Comparison of ENCODE assay signal across 8 cellular contexts in the genomic region with DNA sequence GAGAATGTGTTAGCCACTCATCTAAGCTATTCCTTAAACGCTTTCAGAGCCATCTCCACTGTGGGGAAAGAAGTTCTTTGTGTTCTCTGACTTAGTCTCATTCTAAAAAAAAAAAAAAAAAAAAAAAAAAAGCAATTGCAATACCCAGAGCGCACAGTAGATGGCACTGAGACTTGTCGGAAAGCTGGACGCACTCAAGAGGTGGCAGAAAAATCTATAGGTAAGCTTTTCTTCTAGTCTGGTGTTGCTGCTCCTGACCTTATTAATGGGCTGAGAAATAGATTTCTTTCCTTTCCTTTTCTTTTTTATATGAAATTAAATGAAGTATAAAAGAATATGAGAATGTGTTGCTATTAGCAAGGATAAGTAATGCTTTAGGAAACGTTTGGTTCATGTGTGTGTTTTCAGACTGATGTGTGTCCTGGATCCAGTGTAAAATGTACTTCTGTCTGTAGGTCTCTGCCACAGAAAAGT. TPM values are rescaled to one million over a fixed set of nuclear protein-coding genes. Genes with fewer than 3 reads are reported as not detected.
A peak's percentile ranks its signal among the peaks of the same experiment; 100 is the strongest.
DNase-seq lines count a peak whose midpoint lies in the region; ATAC-seq and TF ChIP-seq lines count a peak whose summit lies in the region.

No MANE protein-coding gene starts in this region.

- H3K4me1 ChIP-seq in BE2C (no peaks in the 10 kb centered on the region), ascending aorta (peaks cover 7 to 17% of the 10 kb centered on the region in 2 donors), stomach (peaks cover 15 to 25% (median 19%) of the 10 kb centered on the region in 4 donors)

- TF ChIP-seq CTCF in BE2C (IDR thresholded peaks at IDR 0.05; ENCODE audit: low read depth, low read length) (peak; percentile 79), GM12873 (IDR thresholded peaks at IDR 0.05; ENCODE audit: insufficient read depth, low read depth, low read length, missing control alignments) (peak; percentile 73), ascending aorta (IDR thresholded peaks at IDR 0.05) (peak; percentile 17 to 70 (median 58)), stomach (IDR thresholded peaks at IDR 0.05) (peak in 4 of 7 experiments; percentile 55 to 71 (median 66))

- TF ChIP-seq POLR2A in stomach (IDR thresholded peaks at IDR 0.05): no peak

- peaks cover 0 to 2% (median 0%) of the 10 kb centered on the region in 6 donors for H3K9me3 Mint-ChIP-seq in immature natural killer cell

- no peak for ATAC-seq in GM19455 (IDR thresholded peaks at IDR 0.05; ENCODE audit: unreplicated experiment)

- H3K36me3 ChIP-seq in BE2C (no peaks in the 10 kb centered on the region), ascending aorta (no peaks in the 10 kb centered on the region), stomach (no peaks in the 10 kb centered on the region)

- no peak for TF ChIP-seq EP300 in stomach (IDR thresholded peaks at IDR 0.05)

- intact Hi-C loops in ascending aorta (cut with DNase I) (loop anchor here (10.0 kb wide), 1 partner anchor 297 kb away; no protein-coding TSS in a partner anchor), stomach (cut with DNase I; ENCODE audit: low total_unique reads) (no loop called here)

- H3K27me3 ChIP-seq in BE2C: peaks cover 88% of the 10 kb centered on the region
- peaks cover 17% of the 10 kb centered on the region for H3K27me3 ChIP-seq in ascending aorta
- H3K27me3 ChIP-seq in stomach: peaks cover 13 to 48% (median 37%) of the 10 kb centered on the region in 3 donors

- no peak for DNase-seq in BE2C
- DNase-seq in NCI-H2029 treated with DMSO at 0.1 percent for 48 hours (lab: John Stamatoyannopoulos, UW): peak; percentile 22
- no peak for DNase-seq in ascending aorta (ENCODE audit: low spot score in 2 of 2)
- peak in 2 of 3 donors; percentile 26 to 30 for DNase-seq in immature natural killer cell
- DNase-seq in stomach: no peak
- DNase-seq in activated CD4-positive, CD25-positive, alpha-beta regulatory T cell treated with anti-CD3 and anti-CD28 coated beads, Interleukin-2, amount 50 U/mL, for 72 hours: no peak

- peaks cover 17 to 32% (median 25%) of the 10 kb centered on the region in 3 donors for H3K27me3 Mint-ChIP-seq in immature natural killer cell (ENCODE audit: low read depth in 3 of 3)

- 6 to 11% (median 10%) methylated on average over 5 of the region's 5 CpGs for WGBS in stomach, 5 donors

- no peak overlapping the region for H3K4me3 Mint-ChIP-seq in immature natural killer cell

- no peaks in the 10 kb centered on the region; the same call in 1 of the 2 replicates for H3K9me3 ChIP-seq in BE2C
- H3K9me3 ChIP-seq in ascending aorta: no peaks in the 10 kb centered on the region
- peaks cover 0 to 4% (median 0%) of the 10 kb centered on the region in 4 donors for H3K9me3 ChIP-seq in stomach

- H3K36me3 Mint-ChIP-seq in immature natural killer cell: no peaks in the 10 kb centered on the region

- H3K4me1 Mint-ChIP-seq in immature natural killer cell: peaks cover 10 to 13% of the 10 kb centered on the region in 2 donors

- H3K27ac Mint-ChIP-seq in immature natural killer cell: no peak overlapping the region

- H3K27ac ChIP-seq in ascending aorta (no peak overlapping the region), stomach (no peak overlapping the region)

- H3K4me3 ChIP-seq in BE2C (ENCODE audit: low read depth, low read length) (no peak overlapping the region), ascending aorta (peak overlapping the region in 1 of 2 donors; percentile 30), stomach (no peak overlapping the region)

RNA-seq across cellular contexts. Expression of a gene that starts 4.7 kb away (rescaled TPM):
- not detected for polyA plus RNA-seq in BE2C (2012; ENCODE audit: insufficient read depth, insufficient read length, low read depth)
- total RNA-seq in ascending aorta: 0.21 TPM
- polyA plus RNA-seq in immature natural killer cell: not detected
- total RNA-seq in stomach: 10 to 100 TPM in 1 of 5 donors, 1 to 10 TPM in 2, under 1 TPM in 1, not detected in 1; 0.58 to 10.4 (median 3.0) TPM
- 100 to 1,000 TPM in 1 of 3 donors, 1 to 10 TPM in 1, under 1 TPM in 1; 0.76 to 102 (median 2.3) TPM for polyA plus RNA-seq in stomach

RNA-seq across cellular contexts. Expression of a gene that starts 34.7 kb away (rescaled TPM):
- not detected for polyA plus RNA-seq in BE2C (2012; ENCODE audit: insufficient read depth, insufficient read length, low read depth)
- total RNA-seq in ascending aorta: not detected
- polyA plus RNA-seq in immature natural killer cell: not detected
- under 1 TPM in 1 of 5 donors, not detected in 4; 0.73 TPM for total RNA-seq in stomach
- polyA plus RNA-seq in stomach: 10 to 100 TPM in 1 of 3 donors, 1 to 10 TPM in 1, not detected in 1; 1.5 to 41.6 TPM

RNA-seq across cellular contexts. Expression of a gene that starts 36.5 kb away (rescaled TPM):
- polyA plus RNA-seq in BE2C (2012; ENCODE audit: insufficient read depth, insufficient read length, low read depth): not detected
- not detected for total RNA-seq in ascending aorta
- not detected for polyA plus RNA-seq in immature natural killer cell
- under 1 TPM in 1 of 5 donors, not detected in 4; 0.14 TPM for total RNA-seq in stomach
- polyA plus RNA-seq in stomach: under 1 TPM in 1 of 3 donors, not detected in 2; 0.13 TPM

Comparison
In these comparisons a context has a peak if more than half of its experiments do, and no peak if none do; other contexts are left out.
1. DNase-seq: peak in NCI-H2029 treated with DMSO at 0.1 percent for 48 hours (single experiment) and immature natural killer cell (2 of 3); none in BE2C (single experiment), ascending aorta (0 of 2), stomach (single experiment) and activated CD4-positive, CD25-positive, alpha-beta regulatory T cell treated with anti-CD3 and anti-CD28 coated beads, Interleukin-2, amount 50 U/mL, for 72 hours (single experiment).
2. Peak in every context shown above with its lines, with median percentiles within 50 percentile points of each other: CTCF ChIP-seq.